Comparison of ENCODE assay signal across 1 cellular context in the genomic region with DNA sequence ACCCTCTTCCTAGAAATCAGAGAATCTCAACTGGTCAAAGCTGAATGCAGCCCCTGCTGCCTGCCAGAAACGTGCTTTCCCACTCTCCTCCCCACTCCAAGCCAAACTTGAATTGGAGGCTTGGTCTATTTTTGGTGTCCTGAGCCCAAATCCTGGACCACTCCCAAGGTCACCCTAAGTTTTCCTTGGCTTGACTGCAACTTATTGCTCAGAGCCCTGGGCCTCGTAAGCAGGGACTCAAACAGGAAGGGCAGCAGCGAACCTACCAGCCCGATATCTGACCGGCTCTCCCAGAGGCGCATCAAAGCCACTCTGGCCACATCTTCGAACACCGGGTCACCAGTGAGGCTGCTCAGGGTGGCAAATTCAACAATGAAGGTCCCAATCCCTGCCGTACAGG.
TF ChIP-seq lines count a peak whose summit lies in the region.

No MANE protein-coding gene starts in this region.

TF ChIP-seq in IMR-90, 13 proteins besides CTCF, POLR2A, EP300 and RAD21:
- no peak for TF ChIP-seq ELK1 (IDR thresholded peaks at IDR 0.05; ENCODE audit: borderline replicate concordance, low read depth, low read length)
- no peak for TF ChIP-seq RCOR1 (IDR thresholded peaks at IDR 0.05; ENCODE audit: insufficient replicate concordance, low read length)
- no peak for TF ChIP-seq RFX5 (IDR thresholded peaks at IDR 0.05; ENCODE audit: low read depth, low read length)
- TF ChIP-seq, protein P1, sequence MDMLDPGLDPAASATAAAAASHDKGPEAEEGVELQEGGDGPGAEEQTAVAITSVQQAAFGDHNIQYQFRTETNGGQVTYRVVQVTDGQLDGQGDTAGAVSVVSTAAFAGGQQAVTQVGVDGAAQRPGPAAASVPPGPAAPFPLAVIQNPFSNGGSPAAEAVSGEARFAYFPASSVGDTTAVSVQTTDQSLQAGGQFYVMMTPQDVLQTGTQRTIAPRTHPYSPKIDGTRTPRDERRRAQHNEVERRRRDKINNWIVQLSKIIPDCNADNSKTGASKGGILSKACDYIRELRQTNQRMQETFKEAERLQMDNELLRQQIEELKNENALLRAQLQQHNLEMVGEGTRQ (IDR thresholded peaks at IDR 0.05; ENCODE audit: low read depth, low read length), result no peak
- no peak for TF ChIP-seq FOS (IDR thresholded peaks at IDR 0.05; ENCODE audit: low read depth, low read length)
- no peak for TF ChIP-seq MAFK (IDR thresholded peaks at IDR 0.05; ENCODE audit: low read depth, low read length)
- TF ChIP-seq BHLHE40 (IDR thresholded peaks at IDR 0.05; ENCODE audit: low read depth, low read length), result no peak
- no peak for TF ChIP-seq SMC3 (IDR thresholded peaks at IDR 0.05; ENCODE audit: low read depth, low read length)
- TF ChIP-seq NFE2L2 (IDR thresholded peaks at IDR 0.05; ENCODE audit: low read depth, low read length), result no peak
- no peak for TF ChIP-seq CEBPB (IDR thresholded peaks at IDR 0.05; ENCODE audit: low read depth, low read length)
- no peak for TF ChIP-seq CHD1 (IDR thresholded peaks at IDR 0.05; ENCODE audit: low read depth, low read length)
- no peak for TF ChIP-seq MXI1 (IDR thresholded peaks at IDR 0.05; ENCODE audit: borderline replicate concordance, low read depth, low read length)
- TF ChIP-seq MAZ (IDR thresholded peaks at IDR 0.05; ENCODE audit: borderline replicate concordance, low read depth, low read length), result no peak
